In the genomic region with DNA sequence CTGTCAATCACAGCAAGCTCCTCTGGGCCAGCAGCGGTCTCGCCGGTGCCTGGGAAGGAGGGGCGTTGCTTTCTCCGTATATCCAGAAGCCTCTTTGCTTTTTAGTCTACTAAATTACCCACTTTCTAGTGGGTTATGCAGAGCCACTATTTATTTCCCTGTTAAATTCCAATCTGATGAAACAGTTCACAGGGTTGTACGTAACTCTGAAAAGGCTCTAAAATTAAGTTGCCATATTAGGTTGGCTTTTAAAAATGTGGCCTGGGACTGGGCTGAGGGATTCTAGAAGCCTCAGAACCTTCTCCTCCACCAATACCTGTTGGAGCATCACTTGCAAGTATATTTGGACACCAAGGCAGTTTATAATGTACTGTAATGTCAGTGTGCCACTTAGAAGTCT, we compare ENCODE assay signal across 20 cellular contexts. TPM values are rescaled to one million over a fixed set of nuclear protein-coding genes. Genes with fewer than 3 reads are reported as not detected.
DNase-seq lines count a peak whose midpoint lies in the region; TF ChIP-seq lines count a peak whose summit lies in the region.
"Had no signal": no experiment of that assay in that cellular context is flagged by ENCODE, and none has a peak within 500 bp of the region (broad histone marks: within the 10 kb centered on the region; RNA-seq: fewer than 3 reads in every experiment).

No MANE protein-coding gene starts in this region.

- H3K36me3 ChIP-seq in ACC112 (ENCODE audit: insufficient read depth, low read length) (no peaks in the 10 kb centered on the region), fibroblast of lung (ENCODE audit: control insufficient read depth, insufficient read depth, low read length) (no peaks in the 10 kb centered on the region), parathyroid adenoma (ENCODE audit: control insufficient read depth, insufficient read depth, low read length) (no peaks in the 10 kb centered on the region)

- no peak for TF ChIP-seq CTCF in RWPE1 (conservative IDR thresholded peaks at IDR 0.05; ENCODE audit: low read depth)
- TF ChIP-seq CTCF in fibroblast of lung (conservative IDR thresholded peaks at IDR 0.05 in 1 of 2, IDR thresholded peaks at IDR 0.05 in 1 of 2; ENCODE audit: low read depth in 1 of 2, low read length in 2 of 2) = no peak
- no peak for TF ChIP-seq CTCF in parathyroid adenoma (IDR thresholded peaks at IDR 0.05)

- no peaks in the 10 kb centered on the region for H4K20me1 ChIP-seq in fibroblast of lung (ENCODE audit: control insufficient read depth, extremely low read depth, insufficient read depth, low read length)

- H3K4me3 ChIP-seq in ACC112 (ENCODE audit: low read depth, low read length) = no peak overlapping the region
- no peak overlapping the region for H3K4me3 ChIP-seq in fibroblast of lung (replicated peaks in 1 of 4; ENCODE audit: control extremely low read depth in 1 of 4, insufficient read depth in 1 of 4, low read depth in 3 of 4, low read length in 4 of 4)
- H3K4me3 ChIP-seq in parathyroid adenoma (ENCODE audit: low read depth, low read length) = no peak overlapping the region
- H3K4me3 ChIP-seq: testis had no signal

- H2AFZ ChIP-seq in ACC112 (ENCODE audit: low read length, unreplicated experiment) = no peak overlapping the region
- H2AFZ ChIP-seq in fibroblast of lung (ENCODE audit: low read length) = no peak overlapping the region
- H2AFZ ChIP-seq in parathyroid adenoma = no peak overlapping the region

- H3K4me1 ChIP-seq in ACC112 (ENCODE audit: control insufficient read depth, insufficient read depth, low read length, unreplicated experiment) (peaks cover 20% of the 10 kb centered on the region), fibroblast of lung (ENCODE audit: control insufficient read depth, extremely low read depth, insufficient read depth, low read length) (peaks cover 5% of the 10 kb centered on the region), parathyroid adenoma (no peaks in the 10 kb centered on the region)
- H3K4me1 ChIP-seq: testis had no signal

- H3K27ac ChIP-seq in ACC112 (ENCODE audit: low read depth, low read length) (peak overlapping the region; percentile 66), RWPE1 (peak overlapping the region; percentile 99), fibroblast of lung (ENCODE audit: insufficient read depth, low read length) (no peak overlapping the region), parathyroid adenoma (peak overlapping the region; percentile 40)
- H3K27ac ChIP-seq: C4-2B, testis had no signal

- DNase-seq in RWPE1 (ENCODE audit: low spot score) (no peak), fibroblast of lung (ENCODE audit: low read depth in 2 of 2) (peak; percentile 70 to 80), NCI-H526 (lab: John Stamatoyannopoulos, UW) (no peak), OCI-M2 (lab: John Stamatoyannopoulos, UW; ENCODE audit: unreplicated experiment) (no peak)
- no peak for DNase-seq in activated naive CD4-positive, alpha-beta T cell (lab: John Stamatoyannopoulos, UW)
- no peak for DNase-seq in activated CD8-positive, alpha-beta memory T cell treated with anti-CD3 and anti-CD28 coated beads for 24 hours
- DNase-seq: activated CD4-positive, alpha-beta memory T cell treated with anti-CD3 and anti-CD28 coated beads, Interleukin-2, amount 10 ng/mL, durations not matched to agents 7 days and 5 days; activated T-cell treated with anti-CD3 and anti-CD28 coated beads, Interleukin-2, amount 50 U/mL, for 48 hours; NCI-H1930; NCI-H446 treated with DMSO at 0.1 percent for 48 hours; SIG-M5 had no signal

- H3K27me3 ChIP-seq in ACC112 (ENCODE audit: insufficient read depth, low read length) = no peaks in the 10 kb centered on the region
- H3K27me3 ChIP-seq in fibroblast of lung (ENCODE audit: control insufficient read depth, insufficient read depth, low read length) = no peaks in the 10 kb centered on the region
- no peaks in the 10 kb centered on the region for H3K27me3 ChIP-seq in parathyroid adenoma (ENCODE audit: control insufficient read depth, insufficient read depth, low read length)
- H3K27me3 ChIP-seq: testis had no signal

- H3K79me2 ChIP-seq in ACC112 (ENCODE audit: control insufficient read depth, insufficient read depth, low read length, unreplicated experiment) (no peaks in the 10 kb centered on the region), fibroblast of lung (ENCODE audit: control insufficient read depth, insufficient read depth, low read length) (no peaks in the 10 kb centered on the region), parathyroid adenoma (no peaks in the 10 kb centered on the region)

- CTCF ChIA-PET in RWPE1 (lab: Yijun Ruan, JAX) = no interaction called here

- no peaks in the 10 kb centered on the region for H3K9me3 ChIP-seq in fibroblast of lung (ENCODE audit: control insufficient read depth, insufficient read depth, low read depth, low read length)
- no peaks in the 10 kb centered on the region for H3K9me3 ChIP-seq in parathyroid adenoma (ENCODE audit: control insufficient read depth, low read length)
- H3K9me3 ChIP-seq: testis had no signal

- POLR2A ChIA-PET in RWPE1 (lab: Yijun Ruan, JAX; ENCODE audit: low non-redundant PET) = no interaction called here

- H3K9ac ChIP-seq in fibroblast of lung (ENCODE audit: insufficient read depth, low read length) = no peak overlapping the region
- no peak overlapping the region for H3K9ac ChIP-seq in parathyroid adenoma

- H3K4me2 ChIP-seq in fibroblast of lung (ENCODE audit: extremely low read depth, insufficient read depth, low read length) = no peak overlapping the region
- H3K4me2 ChIP-seq in parathyroid adenoma (ENCODE audit: low read length) = no peak overlapping the region

RNA-seq across cellular contexts. Expression of a gene that starts 27.2 kb away (rescaled TPM):
- total RNA-seq in fibroblast of lung = 0.17 TPM in 1 of 2 replicates, not detected in the other
- polyA plus RNA-seq in fibroblast of lung = 0.14 TPM in 1 of 2 replicates, not detected in the other
- polyA plus RNA-seq in fibroblast of lung (2012) = 0.23 TPM in 1 of 2 replicates, not detected in the other
- not detected in 2 replicates for polyA minus RNA-seq in fibroblast of lung (ENCODE audit: low replicate concordance)
- total RNA-seq: A673; activated CD4-positive, alpha-beta memory T cell treated with anti-CD3 and anti-CD28 coated beads, Interleukin-2, amount 10 ng/mL, durations not matched to agents 7 days and 5 days; cardiac septum; esophagus mucosa; natural killer cell treated with Interleukin-12 subunit alpha and Interleukin-12 subunit beta and Interleukin-15 and Interleukin-18, amount 100 ng/mL, for 72 hours; pulmonary artery endothelial cell had no signal

Comparison
In these comparisons a context has a peak if more than half of its experiments do, and no peak if none do; other contexts are left out.
1. DNase-seq: peak in fibroblast of lung (2 of 2); none in RWPE1 (single experiment), NCI-H526 (0 of 2), activated naive CD4-positive, alpha-beta T cell (0 of 4), OCI-M2 (single experiment) and activated CD8-positive, alpha-beta memory T cell treated with anti-CD3 and anti-CD28 coated beads for 24 hours (single experiment).